Comparison of ENCODE assay signal across 8 cellular contexts in the genomic region with DNA sequence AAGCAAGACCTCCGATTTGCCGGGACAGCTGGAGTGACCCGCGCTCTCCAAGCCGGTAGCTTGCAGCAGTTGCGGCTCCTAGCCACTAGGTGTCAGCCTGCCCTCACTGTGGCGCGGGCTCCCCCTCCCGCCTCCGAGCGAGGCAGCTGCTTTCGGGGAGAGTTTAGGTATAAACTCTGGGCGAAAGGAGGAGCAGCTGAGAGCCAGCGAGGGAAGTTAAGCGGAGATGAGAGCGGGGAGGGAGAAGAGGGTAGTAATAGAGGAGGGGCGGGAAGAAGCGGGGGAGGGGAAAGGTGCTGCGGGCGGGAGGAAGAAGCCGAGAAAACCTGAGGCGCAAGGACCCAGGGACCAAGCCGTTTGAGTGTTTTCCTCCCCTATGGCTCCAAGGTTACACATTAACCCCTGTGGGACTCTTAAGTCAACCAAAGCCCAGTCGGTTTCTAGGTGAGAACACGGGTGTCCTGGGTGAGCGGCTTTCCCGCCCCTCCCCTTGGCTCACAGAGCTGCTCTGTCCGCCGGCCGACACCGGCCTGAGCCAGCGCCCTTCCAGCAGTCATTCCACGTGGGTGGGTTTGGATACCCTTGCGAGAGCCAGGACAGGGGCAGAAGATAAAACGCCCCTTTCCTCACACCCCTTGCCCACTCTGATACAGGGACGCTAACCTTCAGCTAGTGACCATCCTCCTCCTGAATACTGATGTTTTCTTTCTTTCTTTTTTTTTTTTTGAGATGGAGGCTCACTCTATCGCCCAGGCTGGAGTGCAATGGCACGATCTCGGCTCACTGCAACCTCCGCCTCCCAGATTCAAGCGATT. TPM values are rescaled to one million over a fixed set of nuclear protein-coding genes. Genes with fewer than 3 reads are reported as not detected.
DNase-seq lines count a peak whose midpoint lies in the region; ATAC-seq and TF ChIP-seq lines count a peak whose summit lies in the region.

No MANE protein-coding gene starts in this region.

- H3K4me1 ChIP-seq in spleen = peaks cover 27 to 74% (median 66%) of the 10 kb centered on the region in 6 donors

- peaks cover 26% of the 10 kb centered on the region for H3K36me3 Mint-ChIP-seq in WTC11

- H3K27ac ChIP-seq in spleen = peak overlapping the region; percentile 87 to 99 (median 98)

- H3K36me3 ChIP-seq in spleen = peaks cover 0 to 30% (median 28%) of the 10 kb centered on the region in 6 donors

- POLR2A ChIA-PET in WTC11 (lab: Charles Lee) = interaction anchor here (0.5 to 6.4 kb wide), 30 partner anchors 8 to 390 kb away, joined by 3 to 310 read pairs (median 6); partner anchors contain the start of genes BLTP2, DHRS13, FAM222B and FLOT2

- no peaks in the 10 kb centered on the region for H3K9me3 ChIP-seq in spleen

- TF ChIP-seq CTCF in WTC11 (IDR thresholded peaks at IDR 0.05) (peak; percentile 96), cardiac fibroblast (IDR thresholded peaks at IDR 0.05; ENCODE audit: low read depth, low read length) (peak; percentile 99), spleen (IDR thresholded peaks at IDR 0.05 in 8 of 11, conservative IDR thresholded peaks at IDR 0.05 in 3 of 11) (peak; percentile 98 to 100 (median 100))

- in situ Hi-C loops in ACHN (cut with HindIII; ENCODE audit: low pct_ligation_motif_present, low pct_unique_long_range_greater_than_20kb, low sequenced_read_pairs) = no loop called here

- DNase-seq in ACHN (peak; percentile 98), NCI-H2227 (lab: John Stamatoyannopoulos, UW; ENCODE audit: unreplicated experiment) (peak; percentile 95), WTC11 (ENCODE audit: low spot score) (peak; percentile 99), cardiac fibroblast (ENCODE audit: low read depth in 2 of 2) (peak; percentile 93 to 95), inferior parietal cortex (ENCODE audit: extremely low spot score) (peak; percentile 95), spleen (peak; percentile 99)

- ATAC-seq in GM18861 (IDR thresholded peaks at IDR 0.05; ENCODE audit: unreplicated experiment) (peak; percentile 26), HG03097 (IDR thresholded peaks at IDR 0.05; ENCODE audit: low FRiP score, unreplicated experiment) (peak; percentile 44), WTC11 (peak; percentile 29)

- no peaks in the 10 kb centered on the region for H3K27me3 ChIP-seq in spleen (replicated peaks in 1 of 7)

- 1 to 2% (median 1%) methylated on average over 39 to 41 of the region's 41 CpGs for WGBS in spleen, 5 donors

- no peaks in the 10 kb centered on the region for H3K27me3 Mint-ChIP-seq in WTC11 (ENCODE audit: low read depth)

- CTCF ChIA-PET in WTC11 (lab: Charles Lee) = interaction anchor here (0.5 to 12.2 kb wide), 70 partner anchors 8 to 453 kb away, joined by 3 to 541 read pairs (median 5); partner anchors contain the start of genes BLTP2, DHRS13, ERAL1 and FAM222B

- peaks cover 38% of the 10 kb centered on the region for H3K4me1 Mint-ChIP-seq in WTC11

- peak overlapping the region; percentile 92 for H3K4me3 Mint-ChIP-seq in WTC11

- H3K27ac Mint-ChIP-seq in WTC11 = peak overlapping the region; percentile 99

- intact Hi-C loops in spleen (cut with DNase I; ENCODE audit: low total_unique reads) = loop anchor here (2.0 kb wide), 1 partner anchor 24 kb away; no protein-coding TSS in a partner anchor

- no peaks in the 10 kb centered on the region for H3K9me3 Mint-ChIP-seq in WTC11

- no peak for TF ChIP-seq POLR2A in spleen (IDR thresholded peaks at IDR 0.05)

- H3K4me3 ChIP-seq in cardiac fibroblast (replicated peaks in 1 of 2; ENCODE audit: low read depth in 2 of 2, low read length in 2 of 2) = peak overlapping the region; percentile 74 to 83
- peak overlapping the region; percentile 64 to 92 (median 74) for H3K4me3 ChIP-seq in spleen

TF ChIP-seq in WTC11, 78 proteins besides CTCF, POLR2A, EP300 and RAD21 (continues in another document):
- 0 out of 2 replicates have a peak, but pooled peaks have one; percentile 61 for TF ChIP-seq ZNF232 (CRISPR knock-in tag; IDR thresholded peaks at IDR 0.05)
- TF ChIP-seq NFATC4 (CRISPR knock-in tag; IDR thresholded peaks at IDR 0.05) = 0 out of 2 replicates have a peak, but pooled peaks have one; percentile 38
- peak; percentile 77; the same call in 1 of the 2 replicates for TF ChIP-seq SP1 (CRISPR knock-in tag; conservative IDR thresholded peaks at IDR 0.05)
- peak; percentile 57; the same call in 1 of the 2 replicates for TF ChIP-seq ETV6 (CRISPR knock-in tag; IDR thresholded peaks at IDR 0.05)
- TF ChIP-seq, protein P1, sequence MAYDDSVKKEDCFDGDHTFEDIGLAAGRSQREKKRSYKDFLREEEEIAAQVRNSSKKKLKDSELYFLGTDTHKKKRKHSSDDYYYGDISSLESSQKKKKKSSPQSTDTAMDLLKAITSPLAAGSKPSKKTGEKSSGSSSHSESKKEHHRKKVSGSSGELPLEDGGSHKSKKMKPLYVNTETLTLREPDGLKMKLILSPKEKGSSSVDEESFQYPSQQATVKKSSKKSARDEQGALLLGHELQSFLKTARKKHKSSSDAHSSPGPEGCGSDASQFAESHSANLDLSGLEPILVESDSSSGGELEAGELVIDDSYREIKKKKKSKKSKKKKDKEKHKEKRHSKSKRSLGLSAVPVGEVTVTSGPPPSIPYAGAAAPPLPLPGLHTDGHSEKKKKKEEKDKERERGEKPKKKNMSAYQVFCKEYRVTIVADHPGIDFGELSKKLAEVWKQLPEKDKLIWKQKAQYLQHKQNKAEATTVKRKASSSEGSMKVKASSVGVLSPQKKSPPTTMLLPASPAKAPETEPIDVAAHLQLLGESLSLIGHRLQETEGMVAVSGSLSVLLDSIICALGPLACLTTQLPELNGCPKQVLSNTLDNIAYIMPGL (CRISPR knock-in tag; IDR thresholded peaks at IDR 0.05) = peak; percentile 84; the same call in 1 of the 2 replicates
- TF ChIP-seq, protein P2, sequence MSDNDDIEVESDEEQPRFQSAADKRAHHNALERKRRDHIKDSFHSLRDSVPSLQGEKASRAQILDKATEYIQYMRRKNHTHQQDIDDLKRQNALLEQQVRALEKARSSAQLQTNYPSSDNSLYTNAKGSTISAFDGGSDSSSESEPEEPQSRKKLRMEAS (CRISPR knock-in tag; IDR thresholded peaks at IDR 0.05) = 0 out of 2 replicates have a peak, but pooled peaks have one; percentile 32
- 0 out of 2 replicates have a peak, but pooled peaks have one; percentile 7 for TF ChIP-seq E2F5 (CRISPR knock-in tag; IDR thresholded peaks at IDR 0.05)
- peak; percentile 70 for TF ChIP-seq TEAD1 (CRISPR knock-in tag; IDR thresholded peaks at IDR 0.05)
- 0 out of 2 replicates have a peak, but pooled peaks have one; percentile 47 for TF ChIP-seq ZNF121 (CRISPR knock-in tag; IDR thresholded peaks at IDR 0.05)
- TF ChIP-seq ATF6 (CRISPR knock-in tag; IDR thresholded peaks at IDR 0.05) = no peak
- peak; percentile 69; the same call in 1 of the 2 replicates for TF ChIP-seq FOXK1 (CRISPR knock-in tag; IDR thresholded peaks at IDR 0.05)
- TF ChIP-seq, protein P3, sequence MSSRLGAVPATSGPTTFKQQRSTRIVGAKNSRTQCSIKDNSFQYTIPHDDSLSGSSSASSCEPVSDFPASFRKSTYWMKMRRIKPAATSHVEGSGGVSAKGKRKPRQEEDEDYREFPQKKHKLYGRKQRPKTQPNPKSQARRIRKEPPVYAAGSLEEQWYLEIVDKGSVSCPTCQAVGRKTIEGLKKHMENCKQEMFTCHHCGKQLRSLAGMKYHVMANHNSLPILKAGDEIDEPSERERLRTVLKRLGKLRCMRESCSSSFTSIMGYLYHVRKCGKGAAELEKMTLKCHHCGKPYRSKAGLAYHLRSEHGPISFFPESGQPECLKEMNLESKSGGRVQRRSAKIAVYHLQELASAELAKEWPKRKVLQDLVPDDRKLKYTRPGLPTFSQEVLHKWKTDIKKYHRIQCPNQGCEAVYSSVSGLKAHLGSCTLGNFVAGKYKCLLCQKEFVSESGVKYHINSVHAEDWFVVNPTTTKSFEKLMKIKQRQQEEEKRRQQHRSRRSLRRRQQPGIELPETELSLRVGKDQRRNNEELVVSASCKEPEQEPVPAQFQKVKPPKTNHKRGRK (CRISPR knock-in tag; IDR thresholded peaks at IDR 0.05; ENCODE audit: borderline replicate concordance) = no peak

RNA-seq across cellular contexts. Expression of gene TLCD1, which starts 1.1 kb away (rescaled TPM):
- total RNA-seq in WTC11 (2021) (36.0 to 41.2 TPM (median 36.5 TPM) in 3 replicates), spleen (1 to 10 TPM in 5 of 7 donors, under 1 TPM in 1, not detected in 1; 0.97 to 2.6 (median 2.0) TPM)
- polyA plus RNA-seq in spleen = 1 to 10 TPM; 2.3 to 3.5 (median 2.4) TPM

RNA-seq across cellular contexts. Expression of gene NEK8, which starts 1.5 kb away (rescaled TPM):
- total RNA-seq in WTC11 (2021) (17.9 to 25.0 TPM (median 18.6 TPM) in 3 replicates), spleen (10 to 100 TPM in 6 of 7 donors, 1 to 10 TPM in 1; 8.9 to 17.6 (median 12.8) TPM)
- polyA plus RNA-seq in spleen = 10 to 100 TPM in 1 of 3 donors, 1 to 10 TPM in 2; 7.3 to 14.3 (median 7.7) TPM

RNA-seq across cellular contexts. Expression of gene RPL23A, which starts 7.3 kb away (rescaled TPM):
- total RNA-seq in WTC11 (2021) (1,832 to 2,055 TPM (median 2,048 TPM) in 3 replicates), spleen (1,000 to 10,000 TPM in 4 of 7 donors, 100 to 1,000 TPM in 3; 571 to 2,010 (median 1,472) TPM)
- 1,000 to 10,000 TPM; 2,562 to 3,144 (median 3,044) TPM for polyA plus RNA-seq in spleen

RNA-seq across cellular contexts. Expression of gene RAB34, which starts 9.5 kb away (rescaled TPM):
- total RNA-seq in WTC11 (2021) = 153 to 181 TPM (median 162 TPM) in 3 replicates
- 100 to 1,000 TPM in 1 of 7 donors, 10 to 100 TPM in 6; 31.4 to 111 (median 49.4) TPM for total RNA-seq in spleen
- 10 to 100 TPM; 45.6 to 59.5 (median 56.6) TPM for polyA plus RNA-seq in spleen

RNA-seq across cellular contexts. Expression of gene PROCA1, which starts 15.4 kb away (rescaled TPM):
- total RNA-seq in WTC11 (2021) (28.4 to 33.9 TPM (median 31.7 TPM) in 3 replicates), spleen (1 to 10 TPM; 4.3 to 8.5 (median 6.6) TPM)
- 10 to 100 TPM in 2 of 3 donors, 1 to 10 TPM in 1; 6.0 to 14.5 (median 12.8) TPM for polyA plus RNA-seq in spleen

Comparison
In these comparisons a context has a peak if more than half of its experiments do, and no peak if none do; other contexts are left out.
1. Peak in every context shown above with its lines: DNase-seq, ATAC-seq, H3K4me3 ChIP-seq and H3K27ac ChIP-seq.
2. RNA of gene TLCD1, which starts 1.1 kb away (total RNA-seq): 36.0 to 41.2 TPM in WTC11; 0.97 to 2.6 TPM in spleen; every median in the first group is over 10 times any median in the second.